9 cellular contexts compared by ENCODE assay signal in the genomic region with DNA sequence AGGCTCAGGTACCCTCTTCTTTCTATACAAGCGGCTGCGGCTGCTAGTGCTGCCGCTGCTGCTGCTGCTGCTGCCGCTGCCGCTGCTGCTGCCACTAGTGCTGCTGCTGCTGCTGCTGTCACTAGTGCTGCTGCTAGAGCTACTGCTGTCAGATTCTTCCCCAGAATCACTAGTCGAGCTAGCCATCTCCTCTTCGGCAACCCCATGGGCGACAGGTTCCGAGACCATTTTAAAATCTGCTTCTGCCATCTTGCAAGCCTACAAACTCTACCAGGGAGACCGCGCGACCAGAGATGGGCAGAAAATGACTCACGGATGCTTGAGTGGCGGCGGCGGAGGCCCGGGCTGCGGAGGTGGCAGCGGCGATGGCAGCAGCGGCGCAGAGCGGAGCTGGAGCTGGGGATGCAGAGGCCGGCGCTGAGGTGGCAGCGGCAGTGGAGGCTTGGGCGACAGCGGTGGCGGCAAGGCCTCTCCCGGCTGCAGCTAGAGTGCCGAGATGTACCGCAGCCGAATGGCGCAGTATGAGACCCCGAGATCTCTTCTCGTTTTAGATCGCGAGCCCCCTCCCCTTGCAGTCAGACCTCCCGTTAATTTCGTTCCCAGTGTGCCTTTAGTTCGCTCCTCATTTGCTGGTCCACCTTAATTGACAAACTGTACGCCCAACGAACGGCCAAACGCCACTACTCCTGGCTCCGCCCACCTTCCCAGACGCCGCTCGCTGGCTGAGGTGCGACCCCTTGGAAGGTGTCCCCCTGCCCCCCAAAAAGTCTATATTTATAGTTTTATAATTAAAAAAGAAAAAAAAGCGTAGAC. TPM values are rescaled to one million over a fixed set of nuclear protein-coding genes. Genes with fewer than 3 reads are reported as not detected.
DNase-seq lines count a peak whose midpoint lies in the region; ATAC-seq, FAIRE-seq and TF ChIP-seq lines count a peak whose summit lies in the region.
"Had no signal": no experiment of that assay in that cellular context is flagged by ENCODE, and none has a peak within 500 bp of the region (broad histone marks: within the 10 kb centered on the region; RNA-seq: fewer than 3 reads in every experiment).

A gene with protein sequence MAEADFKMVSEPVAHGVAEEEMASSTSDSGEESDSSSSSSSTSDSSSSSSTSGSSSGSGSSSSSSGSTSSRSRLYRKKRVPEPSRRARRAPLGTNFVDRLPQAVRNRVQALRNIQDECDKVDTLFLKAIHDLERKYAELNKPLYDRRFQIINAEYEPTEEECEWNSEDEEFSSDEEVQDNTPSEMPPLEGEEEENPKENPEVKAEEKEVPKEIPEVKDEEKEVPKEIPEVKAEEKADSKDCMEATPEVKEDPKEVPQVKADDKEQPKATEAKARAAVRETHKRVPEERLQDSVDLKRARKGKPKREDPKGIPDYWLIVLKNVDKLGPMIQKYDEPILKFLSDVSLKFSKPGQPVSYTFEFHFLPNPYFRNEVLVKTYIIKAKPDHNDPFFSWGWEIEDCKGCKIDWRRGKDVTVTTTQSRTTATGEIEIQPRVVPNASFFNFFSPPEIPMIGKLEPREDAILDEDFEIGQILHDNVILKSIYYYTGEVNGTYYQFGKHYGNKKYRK (minus strand): TSS at position 523 of the 813 bp plus-strand sequence. CDS start 274 bp downstream, at position 249.

- H3K4me3 ChIP-seq in duodenal mucosa (ENCODE audit: low read depth in 1 of 2, low read length in 2 of 2) (peak within 1 kb of the TSS; percentile 60 to 62), HepG2 (replicated peaks in 1 of 3; ENCODE audit: insufficient read depth in 1 of 3, low read depth in 2 of 3, low read length in 3 of 3) (peak within 1 kb of the TSS; percentile 26 to 59 (median 50); a peak in 4 of 6 replicates)

- peak within 1 kb of the TSS; percentile 89 for H3K27ac Mint-ChIP-seq in activated CD8-positive, alpha-beta T cell treated with anti-CD3 and anti-CD28 coated beads for 36 hours

- no TSS peak for BruUV-seq in HepG2 (replicated peaks; lab: Mats Ljungman, UMichigan)

- no peak for TF ChIP-seq EP300 in HepG2 (IDR thresholded peaks at IDR 0.05; ENCODE audit: low read depth in 2 of 2, low read length in 2 of 2)
- no peak for TF ChIP-seq EP300 in HepG2 (CRISPR knock-in tag; IDR thresholded peaks at IDR 0.05; ENCODE audit: borderline replicate concordance)

- H4K20me1 ChIP-seq in HepG2 (ENCODE audit: insufficient read depth, low read length) = no peaks in the 10 kb centered on the region

- H3K4me2 ChIP-seq in HepG2 (ENCODE audit: low read depth, low read length) = peak within 1 kb of the TSS; percentile 74

- TF ChIP-seq RAD21 in HepG2 (CRISPR knock-in tag; IDR thresholded peaks at IDR 0.05) = no peak

- H3K27me3 ChIP-seq in duodenal mucosa (ENCODE audit: control insufficient read depth in 1 of 2, insufficient read depth in 2 of 2, low read length in 2 of 2) (no peaks in the 10 kb centered on the region), HepG2 (ENCODE audit: control insufficient read depth in 1 of 2, insufficient read depth in 2 of 2, low read length in 2 of 2) (peaks cover 0 to 4% of the 10 kb centered on the region in 2 experiments; a peak in 1 of 5 replicates)

- CTCF ChIA-PET in activated CD8-positive, alpha-beta T cell treated with anti-CD3 and anti-CD28 coated beads for 36 hours (lab: Charles Lee) = no interaction called here
- CTCF ChIA-PET in HepG2 (lab: Yijun Ruan, JAX; ENCODE audit: low intra/inter-chr PET ratio, low total read pairs) = no interaction called here

- H3K9me3 Mint-ChIP-seq in activated CD8-positive, alpha-beta T cell treated with anti-CD3 and anti-CD28 coated beads for 36 hours = no peaks in the 10 kb centered on the region

- FAIRE-seq in HepG2 (lab: Jason Lieb, UNC) = no peak

- in situ Hi-C loops in HepG2 (cut with HindIII; ENCODE audit: extremely low pct_ligation_motif_present, low pct_unique_long_range_greater_than_20kb) = no loop called here

- ATAC-seq in GM21390 (IDR thresholded peaks at IDR 0.05; ENCODE audit: unreplicated experiment) = peak; percentile 61
- ATAC-seq in activated CD8-positive, alpha-beta T cell treated with anti-CD3 and anti-CD28 coated beads for 36 hours = peak; percentile 88
- ATAC-seq in HepG2 = peak; percentile 95
- no peak for ATAC-seq in HG03280 (IDR thresholded peaks at IDR 0.05; ENCODE audit: unreplicated experiment)

- peaks cover 1% of the 10 kb centered on the region for H3K4me1 Mint-ChIP-seq in activated CD8-positive, alpha-beta T cell treated with anti-CD3 and anti-CD28 coated beads for 36 hours (ENCODE audit: low read depth)

- peak; percentile 28 for DNase-seq in A172 (ENCODE audit: low spot score)
- peak; percentile 80 for DNase-seq in NCI-H2081 treated with DMSO at 0.1 percent for 48 hours (lab: John Stamatoyannopoulos, UW)
- peak; percentile 71 for DNase-seq in activated CD8-positive, alpha-beta T cell treated with anti-CD3 and anti-CD28 coated beads for 36 hours
- peak; percentile 5 for DNase-seq in HepG2 (ENCODE audit: low spot score)
- DNase-seq in stimulated activated CD4-positive, alpha-beta T cell treated with anti-CD3 and anti-CD28 coated beads, Interleukin-2, amount 100 ng/mL, for 4 hours (ENCODE audit: low read depth) = peak; percentile 34

- no peak within 1 kb of the TSS for H3K9ac ChIP-seq in duodenal mucosa (ENCODE audit: low read depth in 1 of 2, low read length in 2 of 2)
- no peak within 1 kb of the TSS for H3K9ac ChIP-seq in HepG2 (ENCODE audit: insufficient read depth, low read depth, low read length)

- H3K9me3 ChIP-seq in duodenal mucosa (ENCODE audit: control insufficient read depth in 1 of 2, low read length in 2 of 2) (no peaks in the 10 kb centered on the region), HepG2 (ENCODE audit: low read length) (no peaks in the 10 kb centered on the region)

- intact Hi-C loops in activated CD8-positive, alpha-beta T cell treated with anti-CD3 and anti-CD28 coated beads for 36 hours (cut with micrococcal nuclease) = no loop called here
- intact Hi-C loops in HepG2 (cut with micrococcal nuclease; ENCODE audit: unreplicated experiment) = no loop called here

- 2% methylated on average over 13 of the region's 51 CpGs for WGBS in HepG2 (ENCODE audit: low lambda C conversion rate)

- no peak within 1 kb of the TSS for H3K27ac ChIP-seq in duodenal mucosa (ENCODE audit: low read depth, low read length)
- H3K27ac ChIP-seq in HepG2 (ENCODE audit: extremely low read length, insufficient read depth, low read length) = no peak within 1 kb of the TSS
- H3K27ac ChIP-seq: C4-2B had no signal

- POLR2A ChIA-PET in activated CD8-positive, alpha-beta T cell treated with anti-CD3 and anti-CD28 coated beads for 36 hours (lab: Charles Lee) = no interaction called here
- POLR2A ChIA-PET in HepG2 (lab: Yijun Ruan, JAX) = no interaction called here

- no peaks in the 10 kb centered on the region for H3K4me1 ChIP-seq in duodenal mucosa (ENCODE audit: control insufficient read depth in 1 of 2, insufficient read depth in 2 of 2, low read length in 2 of 2)
- no peaks in the 10 kb centered on the region for H3K4me1 ChIP-seq in HepG2 (ENCODE audit: insufficient read depth, low read length)

- no peaks in the 10 kb centered on the region for H3K79me2 ChIP-seq in HepG2 (ENCODE audit: insufficient read depth, low read length)

- no peaks in the 10 kb centered on the region for H3K36me3 ChIP-seq in duodenal mucosa (ENCODE audit: control insufficient read depth in 1 of 2, insufficient read depth in 2 of 2, low read length in 2 of 2)
- H3K36me3 ChIP-seq in HepG2 (replicated peaks in 1 of 2; ENCODE audit: control insufficient read depth in 1 of 2, insufficient read depth in 2 of 2, low read length in 2 of 2) = no peaks in the 10 kb centered on the region

- TF ChIP-seq CTCF in activated CD8-positive, alpha-beta T cell treated with anti-CD3 and anti-CD28 coated beads for 36 hours (IDR thresholded peaks at IDR 0.05) = no peak
- no peak for TF ChIP-seq CTCF in HepG2 (CRISPR knock-in tag; IDR thresholded peaks at IDR 0.05)

- TF ChIP-seq POLR2A in HepG2 (IDR thresholded peaks at IDR 0.05; ENCODE audit: insufficient read depth in 1 of 2, low read depth in 2 of 2, low read length in 2 of 2) = no peak

- H3K27me3 Mint-ChIP-seq in activated CD8-positive, alpha-beta T cell treated with anti-CD3 and anti-CD28 coated beads for 36 hours = peaks cover 1% of the 10 kb centered on the region

- H3K36me3 Mint-ChIP-seq in activated CD8-positive, alpha-beta T cell treated with anti-CD3 and anti-CD28 coated beads for 36 hours (ENCODE audit: low read depth) = no peaks in the 10 kb centered on the region

- no peak within 1 kb of the TSS for H2AFZ ChIP-seq in HepG2 (ENCODE audit: low read length)

- H3K4me3 Mint-ChIP-seq in activated CD8-positive, alpha-beta T cell treated with anti-CD3 and anti-CD28 coated beads for 36 hours = peak within 1 kb of the TSS; percentile 86

TF ChIP-seq in HepG2, 621 proteins besides CTCF, POLR2A, EP300 and RAD21 (continues in another document):
- TF ChIP-seq HNRNPLL (IDR thresholded peaks at IDR 0.05; ENCODE audit: low read depth, low read length, poor library complexity, severe bottlenecking) (peak; percentile 29), ZNF746 (CRISPR knock-in tag; IDR thresholded peaks at IDR 0.05) (no peak)

RNA-seq across cellular contexts. Expression of the gene that starts here (rescaled TPM):
- 1.2 and 1.5 TPM in 2 replicates for total RNA-seq in A172 (2014; rRNA removed; shearing (Covaris generic))
- 1 to 10 TPM; 1.6 TPM for total RNA-seq in activated CD8-positive, alpha-beta T cell treated with anti-CD3 and anti-CD28 coated beads for 36 hours
- total RNA-seq in HepG2 (2016; rRNA removed; fragmentation: Illumina TruSeq; extraction: Trizol) = 0.10 and 0.13 TPM in 2 replicates
- total RNA-seq in HepG2 (2016; cell fraction: cytosol; rRNA removed; fragmentation: Illumina TruSeq; extraction: Trizol; ENCODE audit: low read depth) = not detected in 2 replicates
- 0.09 TPM in 2 replicates for total RNA-seq in HepG2 (2016; cell fraction: insoluble cytoplasmic fraction; rRNA removed; fragmentation: Illumina TruSeq; extraction: Trizol)
- not detected in 2 replicates for total RNA-seq in HepG2 (2016; cell fraction: membrane; rRNA removed; fragmentation: Illumina TruSeq; extraction: Trizol)
- total RNA-seq in HepG2 (2016; cell fraction: nucleus; rRNA removed; fragmentation: Illumina TruSeq; extraction: Trizol) = not detected in 2 replicates
- 0.03 TPM in 2 replicates for polyA plus RNA-seq in HepG2 (2011; rRNA removed)
- 0.01 TPM in 1 of 2 replicates, not detected in the other for polyA plus RNA-seq in HepG2 (2011; cell fraction: cytosol; rRNA removed)
- not detected in 2 replicates for polyA plus RNA-seq in HepG2 (2011; cell fraction: nucleus; rRNA removed)
- polyA plus RNA-seq in HepG2 (2012) = 0.05 TPM in 2 replicates
- polyA plus RNA-seq in HepG2 (2016; cell fraction: cytosol; fragmentation: Illumina TruSeq; extraction: Trizol; ENCODE audit: low read depth) = not detected in 2 replicates
- 0.12 and 0.14 TPM in 2 replicates for polyA plus RNA-seq in HepG2 (2016; cell fraction: insoluble cytoplasmic fraction; fragmentation: Illumina TruSeq; extraction: Trizol; ENCODE audit: low read depth)
- polyA plus RNA-seq in HepG2 (2016; cell fraction: membrane; fragmentation: Illumina TruSeq; extraction: Trizol; ENCODE audit: low read depth) = not detected in 2 replicates
- polyA plus RNA-seq in HepG2 (2016; cell fraction: nucleus; fragmentation: Illumina TruSeq; extraction: Trizol; ENCODE audit: insufficient read depth, low read depth) = 0.17 TPM in 1 of 2 replicates, not detected in the other
- not detected in 2 replicates for polyA minus RNA-seq in HepG2 (2011; rRNA and poly(A)+ RNA removed; ENCODE audit: low replicate concordance)
- not detected in 2 replicates for polyA minus RNA-seq in HepG2 (2011; cell fraction: cytosol; rRNA and poly(A)+ RNA removed)
- not detected in 2 replicates for polyA minus RNA-seq in HepG2 (2011; cell fraction: nucleus; rRNA and poly(A)+ RNA removed)

Comparison
In these comparisons a context has a peak if more than half of its experiments do, and no peak if none do; other contexts are left out.
1. Peak in DNase-seq, ATAC-seq, H3K4me3 ChIP-seq and H3K4me2 ChIP-seq in HepG2; RNA of the gene not detected or under 1 TPM.
2. DNase-seq: peak in every context shown above with its lines; median percentile 80 in NCI-H2081 treated with DMSO at 0.1 percent for 48 hours; 71 in activated CD8-positive, alpha-beta T cell treated with anti-CD3 and anti-CD28 coated beads for 36 hours; 34 in stimulated activated CD4-positive, alpha-beta T cell treated with anti-CD3 and anti-CD28 coated beads, Interleukin-2, amount 100 ng/mL, for 4 hours; 28 in A172; 5 in HepG2.